ENCODE assay signal across 26 cellular contexts in the genomic region with DNA sequence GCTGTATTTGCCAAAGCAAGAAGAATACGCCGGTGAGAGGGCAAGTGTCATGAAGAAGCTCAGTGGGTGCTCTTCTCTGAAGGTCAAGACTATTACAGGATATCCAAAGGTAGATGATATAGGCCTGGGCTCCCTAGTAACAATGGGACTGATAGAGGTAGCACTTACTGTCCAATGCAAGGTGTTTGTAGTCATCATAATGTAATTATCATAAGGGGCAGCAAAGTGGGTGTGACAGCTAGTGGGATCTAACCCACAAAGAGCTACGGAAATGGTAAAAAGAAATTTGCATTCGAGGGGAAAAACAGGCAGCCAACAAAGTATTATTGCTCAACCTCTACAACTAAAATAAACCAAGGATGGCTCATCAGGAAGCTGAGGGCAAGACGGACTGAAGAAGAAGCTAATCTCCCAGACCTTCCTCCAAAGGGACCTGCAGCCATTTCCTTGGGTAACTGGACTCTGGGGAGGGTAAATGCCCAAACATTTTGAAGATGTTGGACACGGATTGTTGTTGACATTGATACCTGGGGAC.
"Had no signal": no experiment of that assay in that cellular context is flagged by ENCODE, and none has a peak within 500 bp of the region (broad histone marks: within the 10 kb centered on the region; RNA-seq: fewer than 3 reads in every experiment).

No MANE protein-coding gene starts in this region.

- H3K4me3 ChIP-seq: breast epithelium, gastrocnemius medialis, hepatocyte, left ventricle myocardium inferior, lung, right lobe of liver, skin epidermis had no signal

- H3K4me1 ChIP-seq: breast epithelium, gastrocnemius medialis, left ventricle myocardium inferior had no signal

- ATAC-seq: activated T-helper 17 cell treated with anti-CD3 and anti-CD28 coated beads, Interleukin-2, amount 50 U/mL, for 72 hours; gastrocnemius medialis; right lobe of liver; stimulated activated effector memory CD8-positive, alpha-beta T cell treated with anti-CD3 and anti-CD28 coated beads, Interleukin-12 subunit alpha, Interleukin-12 subunit beta, amount 100 ng/mL, for 72 hours; stimulated activated naive CD8-positive, alpha-beta T cell treated with anti-CD3 and anti-CD28 coated beads, Interleukin-15, amount 100 ng/mL, for 72 hours; WTC11 had no signal

- H3K36me3 ChIP-seq: breast epithelium, gastrocnemius medialis, left ventricle myocardium inferior, right lobe of liver had no signal

- H3K27ac ChIP-seq: breast epithelium, gastrocnemius medialis, hepatocyte, left ventricle myocardium inferior, right lobe of liver, skin epidermis had no signal

- DNase-seq: activated CD4-positive, alpha-beta memory T cell treated with anti-CD3 and anti-CD28 coated beads, Interleukin-2, amount 10 ng/mL, durations not matched to agents 7 days and 5 days; activated CD4-positive, alpha-beta T cell treated with anti-CD3 and anti-CD28 coated beads for 1 hour; activated CD4-positive, alpha-beta T cell treated with anti-CD3 and anti-CD28 coated beads, Interleukin-2, amount 10 ng/mL, durations not matched to agents 7 days and 5 days; activated CD8-positive, alpha-beta memory T cell treated with anti-CD3 and anti-CD28 coated beads, Interleukin-2, amount 50 U/mL, for 48 hours; activated gamma-delta T cell treated with Interleukin-2 at 50 U/mL for 16 hours; activated naive CD4-positive, alpha-beta T cell treated with anti-CD3 and anti-CD28 coated beads, Interleukin-2, amount 50 U/mL, for 16 hours; activated T-cell treated with anti-CD3 and anti-CD28 coated beads, Interleukin-2, amount 50 U/mL, for 24 hours; amniotic stem cell; central memory CD4-positive, alpha-beta T cell; endodermal cell; gastrocnemius medialis; glutamatergic neuron; islet precursor cell; left ventricle myocardium inferior; right lobe of liver; stimulated activated CD4-positive, alpha-beta T cell treated with anti-CD3 and anti-CD28 coated beads, Interleukin-4, amount 100 ng/mL, for 24 hours; stimulated activated naive CD8-positive, alpha-beta T cell treated with anti-CD3 and anti-CD28 coated beads, Interleukin-15, amount 100 ng/mL, for 72 hours; substantia nigra; T-helper 2 cell had no signal

- H3K9me3 ChIP-seq: breast epithelium, gastrocnemius medialis, left ventricle myocardium inferior, right lobe of liver had no signal

- H3K27me3 ChIP-seq: breast epithelium, gastrocnemius medialis, hepatocyte, right lobe of liver had no signal
